Comparison of ENCODE assay signal across 24 cellular contexts in genomic region chr16:51888534-51888933, GRCh38.
"Had no signal": no experiment of that assay in that cellular context is flagged by ENCODE, and none has a peak within 500 bp of the region (broad histone marks: within the 10 kb centered on the region; RNA-seq: fewer than 3 reads in every experiment).

No MANE protein-coding gene starts in this region.

- H3K36me3 ChIP-seq: adrenal gland had no signal

- H3K36me3 Mint-ChIP-seq: activated CD4-positive, alpha-beta memory T cell treated with anti-CD3 and anti-CD28 coated beads for 36 hours; activated naive CD8-positive, alpha-beta T cell treated with anti-CD3 and anti-CD28 coated beads for 36 hours had no signal

- ATAC-seq: activated T-cell treated with anti-CD3 and anti-CD28 coated beads, Interleukin-2, amount 50 U/mL, for 4 hours; activated T-helper 17 cell treated with anti-CD3 and anti-CD28 coated beads, Interleukin-2, amount 50 U/mL, for 72 hours had no signal

- H3K4me3 Mint-ChIP-seq: activated CD4-positive, alpha-beta memory T cell treated with anti-CD3 and anti-CD28 coated beads for 36 hours; activated CD4-positive, alpha-beta T cell treated with anti-CD3 and anti-CD28 coated beads, Interleukin-2, amount 10 ng/mL, durations not matched to agents 7 days and 5 days; activated naive CD4-positive, alpha-beta T cell treated with anti-CD3 and anti-CD28 coated beads for 36 hours; activated naive CD8-positive, alpha-beta T cell treated with anti-CD3 and anti-CD28 coated beads for 36 hours; activated T-cell treated with anti-CD3 and anti-CD28 coated beads, Interleukin-2, amount 50 U/mL, for 4 hours; activated T-helper 17 cell treated with anti-CD3 and anti-CD28 coated beads, Interleukin-2, amount 50 U/mL, for 72 hours; central memory CD8-positive, alpha-beta T cell had no signal

- DNase-seq: activated CD4-positive, alpha-beta memory T cell treated with anti-CD3 and anti-CD28 coated beads for 36 hours; activated CD4-positive, alpha-beta T cell treated with anti-CD3 and anti-CD28 coated beads, Interleukin-2, amount 10 ng/mL, durations not matched to agents 7 days and 5 days; activated CD4-positive, CD25-positive, alpha-beta regulatory T cell; activated CD8-positive, alpha-beta memory T cell treated with anti-CD3 and anti-CD28 coated beads for 24 hours; activated gamma-delta T cell; activated naive CD4-positive, alpha-beta T cell treated with anti-CD3 and anti-CD28 coated beads for 36 hours; activated naive CD8-positive, alpha-beta T cell treated with anti-CD3 and anti-CD28 coated beads for 36 hours; activated T-cell treated with anti-CD3 and anti-CD28 coated beads, Interleukin-2, amount 50 U/mL, for 4 hours; adrenal gland; aorta; Kasumi-1; KBM-7; NCI-H1092 treated with DMSO at 0.1 percent for 48 hours; NCI-H1417 treated with DMSO at 0.1 percent for 48 hours; NCI-H187; NCI-H2081; NCI-H446 treated with DMSO at 0.1 percent for 48 hours; NCI-H524 treated with DMSO at 0.1 percent for 48 hours; NCI-H774; SIG-M5; T-helper 2 cell had no signal

- H3K27ac ChIP-seq: adrenal gland, VCaP had no signal

- H3K4me1 Mint-ChIP-seq: activated CD4-positive, alpha-beta T cell treated with anti-CD3 and anti-CD28 coated beads, Interleukin-2, amount 10 ng/mL, durations not matched to agents 7 days and 5 days; activated naive CD8-positive, alpha-beta T cell treated with anti-CD3 and anti-CD28 coated beads for 36 hours; activated T-helper 17 cell treated with anti-CD3 and anti-CD28 coated beads, Interleukin-2, amount 50 U/mL, for 72 hours; central memory CD8-positive, alpha-beta T cell had no signal

- H3K27me3 ChIP-seq: adrenal gland had no signal

- H3K9me3 Mint-ChIP-seq: activated CD4-positive, alpha-beta T cell treated with anti-CD3 and anti-CD28 coated beads, Interleukin-2, amount 10 ng/mL, durations not matched to agents 7 days and 5 days had no signal

- H3K4me3 ChIP-seq: adrenal gland had no signal

- H3K27me3 Mint-ChIP-seq: activated CD4-positive, alpha-beta memory T cell treated with anti-CD3 and anti-CD28 coated beads for 36 hours; activated CD4-positive, alpha-beta T cell treated with anti-CD3 and anti-CD28 coated beads, Interleukin-2, amount 10 ng/mL, durations not matched to agents 7 days and 5 days; activated naive CD8-positive, alpha-beta T cell treated with anti-CD3 and anti-CD28 coated beads for 36 hours; activated T-helper 17 cell treated with anti-CD3 and anti-CD28 coated beads, Interleukin-2, amount 50 U/mL, for 72 hours; central memory CD8-positive, alpha-beta T cell had no signal

- H3K27ac Mint-ChIP-seq: activated CD4-positive, alpha-beta memory T cell treated with anti-CD3 and anti-CD28 coated beads for 36 hours; activated CD4-positive, alpha-beta T cell treated with anti-CD3 and anti-CD28 coated beads, Interleukin-2, amount 10 ng/mL, durations not matched to agents 7 days and 5 days; activated naive CD4-positive, alpha-beta T cell treated with anti-CD3 and anti-CD28 coated beads for 36 hours; activated naive CD8-positive, alpha-beta T cell treated with anti-CD3 and anti-CD28 coated beads for 36 hours; activated T-helper 17 cell treated with anti-CD3 and anti-CD28 coated beads, Interleukin-2, amount 50 U/mL, for 72 hours had no signal
